4 cellular contexts compared by ENCODE assay signal in the genomic region with DNA sequence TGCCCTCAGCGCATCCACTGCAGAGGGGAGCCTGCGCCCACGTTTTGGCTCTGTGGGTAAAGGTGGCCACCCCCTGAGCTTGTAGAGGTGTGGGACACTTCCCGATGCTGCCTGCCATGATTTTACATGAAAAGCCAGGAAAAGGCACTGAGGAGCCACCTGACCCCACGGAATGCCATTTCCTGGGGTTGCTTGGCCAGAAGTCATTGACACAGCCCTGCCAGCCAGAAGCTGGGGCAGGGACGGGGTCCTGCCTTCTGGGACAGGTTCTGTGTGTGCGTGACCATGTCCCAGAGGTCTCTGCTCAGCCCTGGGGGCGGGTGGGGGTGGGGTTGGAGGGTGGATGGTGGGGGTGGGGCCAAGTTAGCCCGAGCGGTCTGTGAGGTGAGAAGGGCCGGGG. TPM values are rescaled to one million over a fixed set of nuclear protein-coding genes. Genes with fewer than 3 reads are reported as not detected.
"Had no signal": no experiment of that assay in that cellular context is flagged by ENCODE, and none has a peak within 500 bp of the region (broad histone marks: within the 10 kb centered on the region; RNA-seq: fewer than 3 reads in every experiment).

No MANE protein-coding gene starts in this region.

RNA-seq across cellular contexts. Expression of gene APOD, which starts 39.8 kb away (rescaled TPM):
- total RNA-seq: endodermal cell, renal cortical epithelial cell had no signal
- polyA plus RNA-seq: keratinocyte; naive thymus-derived CD4-positive, alpha-beta T cell had no signal
